Comparison of ENCODE assay signal across 1 cellular context in the genomic region with DNA sequence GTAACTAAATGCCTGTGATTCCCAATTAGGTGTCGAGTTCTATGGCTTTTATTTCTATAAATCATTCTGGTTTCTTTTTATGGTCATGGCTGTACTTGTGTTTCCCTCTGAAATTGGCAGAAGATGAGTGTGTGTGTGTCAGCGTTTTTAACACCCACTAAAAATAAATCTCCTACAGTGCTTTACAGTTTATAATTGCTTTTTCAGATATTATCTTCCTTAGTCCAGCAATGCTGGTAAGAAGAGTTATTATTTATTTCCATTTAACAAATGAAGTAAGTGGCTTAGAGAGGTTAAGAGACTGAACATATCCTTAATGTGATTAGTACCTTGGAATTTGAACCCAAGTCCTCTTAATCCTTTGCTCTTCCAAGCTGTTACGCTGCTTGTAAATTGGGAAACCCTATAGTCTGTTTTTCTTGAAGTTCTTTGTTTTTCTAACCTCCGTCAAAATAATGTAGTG.
TF ChIP-seq lines count a peak whose summit lies in the region.

No MANE protein-coding gene starts in this region.

TF ChIP-seq in GM23338, 12 proteins besides CTCF, POLR2A, EP300 and RAD21 (continued from another document):
- TF ChIP-seq, protein P1, sequence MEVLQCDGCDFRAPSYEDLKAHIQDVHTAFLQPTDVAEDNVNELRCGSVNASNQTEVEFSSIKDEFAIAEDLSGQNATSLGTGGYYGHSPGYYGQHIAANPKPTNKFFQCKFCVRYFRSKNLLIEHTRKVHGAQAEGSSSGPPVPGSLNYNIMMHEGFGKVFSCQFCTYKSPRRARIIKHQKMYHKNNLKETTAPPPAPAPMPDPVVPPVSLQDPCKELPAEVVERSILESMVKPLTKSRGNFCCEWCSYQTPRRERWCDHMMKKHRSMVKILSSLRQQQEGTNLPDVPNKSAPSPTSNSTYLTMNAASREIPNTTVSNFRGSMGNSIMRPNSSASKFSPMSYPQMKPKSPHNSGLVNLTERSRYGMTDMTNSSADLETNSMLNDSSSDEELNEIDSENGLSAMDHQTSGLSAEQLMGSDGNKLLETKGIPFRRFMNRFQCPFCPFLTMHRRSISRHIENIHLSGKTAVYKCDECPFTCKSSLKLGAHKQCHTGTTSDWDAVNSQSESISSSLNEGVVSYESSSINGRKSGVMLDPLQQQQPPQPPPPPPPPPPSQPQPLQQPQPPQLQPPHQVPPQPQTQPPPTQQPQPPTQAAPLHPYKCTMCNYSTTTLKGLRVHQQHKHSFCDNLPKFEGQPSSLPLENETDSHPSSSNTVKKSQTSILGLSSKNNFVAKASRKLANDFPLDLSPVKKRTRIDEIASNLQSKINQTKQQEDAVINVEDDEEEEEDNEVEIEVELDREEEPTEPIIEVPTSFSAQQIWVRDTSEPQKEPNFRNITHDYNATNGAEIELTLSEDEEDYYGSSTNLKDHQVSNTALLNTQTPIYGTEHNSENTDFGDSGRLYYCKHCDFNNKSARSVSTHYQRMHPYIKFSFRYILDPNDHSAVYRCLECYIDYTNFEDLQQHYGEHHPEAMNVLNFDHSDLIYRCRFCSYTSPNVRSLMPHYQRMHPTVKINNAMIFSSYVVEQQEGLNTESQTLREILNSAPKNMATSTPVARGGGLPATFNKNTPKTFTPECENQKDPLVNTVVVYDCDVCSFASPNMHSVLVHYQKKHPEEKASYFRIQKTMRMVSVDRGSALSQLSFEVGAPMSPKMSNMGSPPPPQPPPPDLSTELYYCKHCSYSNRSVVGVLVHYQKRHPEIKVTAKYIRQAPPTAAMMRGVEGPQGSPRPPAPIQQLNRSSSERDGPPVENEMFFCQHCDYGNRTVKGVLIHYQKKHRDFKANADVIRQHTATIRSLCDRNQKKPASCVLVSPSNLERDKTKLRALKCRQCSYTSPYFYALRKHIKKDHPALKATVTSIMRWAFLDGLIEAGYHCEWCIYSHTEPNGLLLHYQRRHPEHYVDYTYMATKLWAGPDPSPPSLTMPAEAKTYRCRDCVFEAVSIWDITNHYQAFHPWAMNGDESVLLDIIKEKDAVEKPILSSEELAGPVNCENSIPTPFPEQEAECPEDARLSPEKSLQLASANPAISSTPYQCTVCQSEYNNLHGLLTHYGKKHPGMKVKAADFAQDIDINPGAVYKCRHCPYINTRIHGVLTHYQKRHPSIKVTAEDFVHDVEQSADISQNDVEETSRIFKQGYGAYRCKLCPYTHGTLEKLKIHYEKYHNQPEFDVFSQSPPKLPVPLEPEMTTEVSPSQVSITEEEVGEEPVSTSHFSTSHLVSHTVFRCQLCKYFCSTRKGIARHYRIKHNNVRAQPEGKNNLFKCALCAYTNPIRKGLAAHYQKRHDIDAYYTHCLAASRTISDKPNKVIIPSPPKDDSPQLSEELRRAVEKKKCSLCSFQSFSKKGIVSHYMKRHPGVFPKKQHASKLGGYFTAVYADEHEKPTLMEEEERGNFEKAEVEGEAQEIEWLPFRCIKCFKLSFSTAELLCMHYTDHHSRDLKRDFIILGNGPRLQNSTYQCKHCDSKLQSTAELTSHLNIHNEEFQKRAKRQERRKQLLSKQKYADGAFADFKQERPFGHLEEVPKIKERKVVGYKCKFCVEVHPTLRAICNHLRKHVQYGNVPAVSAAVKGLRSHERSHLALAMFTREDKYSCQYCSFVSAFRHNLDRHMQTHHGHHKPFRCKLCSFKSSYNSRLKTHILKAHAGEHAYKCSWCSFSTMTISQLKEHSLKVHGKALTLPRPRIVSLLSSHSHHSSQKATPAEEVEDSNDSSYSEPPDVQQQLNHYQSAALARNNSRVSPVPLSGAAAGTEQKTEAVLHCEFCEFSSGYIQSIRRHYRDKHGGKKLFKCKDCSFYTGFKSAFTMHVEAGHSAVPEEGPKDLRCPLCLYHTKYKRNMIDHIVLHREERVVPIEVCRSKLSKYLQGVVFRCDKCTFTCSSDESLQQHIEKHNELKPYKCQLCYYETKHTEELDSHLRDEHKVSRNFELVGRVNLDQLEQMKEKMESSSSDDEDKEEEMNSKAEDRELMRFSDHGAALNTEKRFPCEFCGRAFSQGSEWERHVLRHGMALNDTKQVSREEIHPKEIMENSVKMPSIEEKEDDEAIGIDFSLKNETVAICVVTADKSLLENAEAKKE (CRISPR knock-in tag; IDR thresholded peaks at IDR 0.05): no peak
- TF ChIP-seq CREB1 (CRISPR knock-in tag; IDR thresholded peaks at IDR 0.05; ENCODE audit: low read depth) (no peak), EZH2phosphoT487 (IDR thresholded peaks at IDR 0.05; ENCODE audit: unreplicated experiment) (no peak), POLR2AphosphoS5 (IDR thresholded peaks at IDR 0.05; ENCODE audit: low read depth) (no peak), JUNB (IDR thresholded peaks at IDR 0.05; ENCODE audit: unreplicated experiment) (no peak), ZNF331 (CRISPR knock-in tag; IDR thresholded peaks at IDR 0.05; ENCODE audit: low read depth) (no peak)
- TF ChIP-seq, protein P2, sequence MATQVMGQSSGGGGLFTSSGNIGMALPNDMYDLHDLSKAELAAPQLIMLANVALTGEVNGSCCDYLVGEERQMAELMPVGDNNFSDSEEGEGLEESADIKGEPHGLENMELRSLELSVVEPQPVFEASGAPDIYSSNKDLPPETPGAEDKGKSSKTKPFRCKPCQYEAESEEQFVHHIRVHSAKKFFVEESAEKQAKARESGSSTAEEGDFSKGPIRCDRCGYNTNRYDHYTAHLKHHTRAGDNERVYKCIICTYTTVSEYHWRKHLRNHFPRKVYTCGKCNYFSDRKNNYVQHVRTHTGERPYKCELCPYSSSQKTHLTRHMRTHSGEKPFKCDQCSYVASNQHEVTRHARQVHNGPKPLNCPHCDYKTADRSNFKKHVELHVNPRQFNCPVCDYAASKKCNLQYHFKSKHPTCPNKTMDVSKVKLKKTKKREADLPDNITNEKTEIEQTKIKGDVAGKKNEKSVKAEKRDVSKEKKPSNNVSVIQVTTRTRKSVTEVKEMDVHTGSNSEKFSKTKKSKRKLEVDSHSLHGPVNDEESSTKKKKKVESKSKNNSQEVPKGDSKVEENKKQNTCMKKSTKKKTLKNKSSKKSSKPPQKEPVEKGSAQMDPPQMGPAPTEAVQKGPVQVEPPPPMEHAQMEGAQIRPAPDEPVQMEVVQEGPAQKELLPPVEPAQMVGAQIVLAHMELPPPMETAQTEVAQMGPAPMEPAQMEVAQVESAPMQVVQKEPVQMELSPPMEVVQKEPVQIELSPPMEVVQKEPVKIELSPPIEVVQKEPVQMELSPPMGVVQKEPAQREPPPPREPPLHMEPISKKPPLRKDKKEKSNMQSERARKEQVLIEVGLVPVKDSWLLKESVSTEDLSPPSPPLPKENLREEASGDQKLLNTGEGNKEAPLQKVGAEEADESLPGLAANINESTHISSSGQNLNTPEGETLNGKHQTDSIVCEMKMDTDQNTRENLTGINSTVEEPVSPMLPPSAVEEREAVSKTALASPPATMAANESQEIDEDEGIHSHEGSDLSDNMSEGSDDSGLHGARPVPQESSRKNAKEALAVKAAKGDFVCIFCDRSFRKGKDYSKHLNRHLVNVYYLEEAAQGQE (IDR thresholded peaks at IDR 0.05; ENCODE audit: unreplicated experiment): no peak
- TF ChIP-seq, protein P3, sequence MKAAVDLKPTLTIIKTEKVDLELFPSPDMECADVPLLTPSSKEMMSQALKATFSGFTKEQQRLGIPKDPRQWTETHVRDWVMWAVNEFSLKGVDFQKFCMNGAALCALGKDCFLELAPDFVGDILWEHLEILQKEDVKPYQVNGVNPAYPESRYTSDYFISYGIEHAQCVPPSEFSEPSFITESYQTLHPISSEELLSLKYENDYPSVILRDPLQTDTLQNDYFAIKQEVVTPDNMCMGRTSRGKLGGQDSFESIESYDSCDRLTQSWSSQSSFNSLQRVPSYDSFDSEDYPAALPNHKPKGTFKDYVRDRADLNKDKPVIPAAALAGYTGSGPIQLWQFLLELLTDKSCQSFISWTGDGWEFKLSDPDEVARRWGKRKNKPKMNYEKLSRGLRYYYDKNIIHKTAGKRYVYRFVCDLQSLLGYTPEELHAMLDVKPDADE (IDR thresholded peaks at IDR 0.05): no peak
